In genomic region chr9:129498451-129499376, GRCh38 we compare ENCODE assay signal across 10 cellular contexts.
A peak's percentile ranks its signal among the peaks of the same experiment; 100 is the strongest.
DNase-seq lines count a peak whose midpoint lies in the region; ATAC-seq and TF ChIP-seq lines count a peak whose summit lies in the region.
"Had no signal": no experiment of that assay in that cellular context is flagged by ENCODE, and none has a peak within 500 bp of the region (broad histone marks: within the 10 kb centered on the region; RNA-seq: fewer than 3 reads in every experiment).

No MANE protein-coding gene starts in this region.

- peak overlapping the region; percentile 75 for H2BK5ac ChIP-seq in mesenchymal stem cell (ENCODE audit: low read depth, low read length, poor library complexity, severe bottlenecking)

- H2BK12ac ChIP-seq in mesenchymal stem cell (ENCODE audit: low read length in 2 of 2) = peak overlapping the region; percentile 44 to 88

- ATAC-seq in central memory CD8-positive, alpha-beta T cell (replicated peaks; ENCODE audit: extremely low read depth, poor library complexity, severe bottlenecking) = no peak

- H2BK120ac ChIP-seq in mesenchymal stem cell (ENCODE audit: low read depth, low read length) = peak overlapping the region; percentile 86

- H3K14ac ChIP-seq in mesenchymal stem cell (ENCODE audit: low read length in 2 of 2) = peak overlapping the region in 1 of 2 experiments; percentile 64

- peaks cover 8% of the 10 kb centered on the region for H3K79me1 ChIP-seq in mesenchymal stem cell (replicated peaks; ENCODE audit: low read length, poor library complexity, severe bottlenecking)

- H3K9me3 ChIP-seq in mesenchymal stem cell (ENCODE audit: control insufficient read depth, low read length) = no peaks in the 10 kb centered on the region
- H3K9me3 ChIP-seq in suprapubic skin = no peaks in the 10 kb centered on the region

- WGBS in mesenchymal stem cell = 83% methylated on average over 6 of the region's 7 CpGs
- WGBS in suprapubic skin = 81% methylated on average over 6 of the region's 7 CpGs

- H3K27me3 ChIP-seq in mesenchymal stem cell (ENCODE audit: control insufficient read depth in 1 of 2, insufficient read depth in 1 of 2, low read length in 2 of 2) (no peaks in the 10 kb centered on the region), suprapubic skin (no peaks in the 10 kb centered on the region)

- peak overlapping the region; percentile 94 for H3K27ac ChIP-seq in mesenchymal stem cell (ENCODE audit: low read length, poor library complexity, severe bottlenecking)
- peak overlapping the region; percentile 98 for H3K27ac ChIP-seq in suprapubic skin

- peaks cover 2% of the 10 kb centered on the region for H3K27me3 Mint-ChIP-seq in HFFc6 (ENCODE audit: insufficient read depth)
- H3K27me3 Mint-ChIP-seq in central memory CD8-positive, alpha-beta T cell = no peaks in the 10 kb centered on the region
- peaks cover 16% of the 10 kb centered on the region for H3K27me3 Mint-ChIP-seq in activated naive CD4-positive, alpha-beta T cell treated with anti-CD3 and anti-CD28 coated beads, Interleukin-2, amount 10 ng/mL, durations not matched to agents 7 days and 5 days

- H3K36me3 Mint-ChIP-seq in HFFc6 (ENCODE audit: low read depth) = peaks cover 21% of the 10 kb centered on the region
- peaks cover 18% of the 10 kb centered on the region for H3K36me3 Mint-ChIP-seq in central memory CD8-positive, alpha-beta T cell (ENCODE audit: insufficient read depth)
- peaks cover 1% of the 10 kb centered on the region for H3K36me3 Mint-ChIP-seq in activated naive CD4-positive, alpha-beta T cell treated with anti-CD3 and anti-CD28 coated beads, Interleukin-2, amount 10 ng/mL, durations not matched to agents 7 days and 5 days

- peak overlapping the region in 1 of 2 experiments; percentile 34 for H3K23ac ChIP-seq in mesenchymal stem cell (ENCODE audit: low read length in 2 of 2)

- H4K8ac ChIP-seq in mesenchymal stem cell (ENCODE audit: low read length) = peak overlapping the region; percentile 57

- peaks cover 67% of the 10 kb centered on the region for H3K4me1 ChIP-seq in mesenchymal stem cell (ENCODE audit: control insufficient read depth, insufficient read depth, low read depth, low read length)
- peaks cover 67% of the 10 kb centered on the region for H3K4me1 ChIP-seq in suprapubic skin

- TF ChIP-seq POLR2A in suprapubic skin (IDR thresholded peaks at IDR 0.05) = no peak

- DNase-seq in HFFc6 = no peak
- DNase-seq in central memory CD8-positive, alpha-beta T cell (ENCODE audit: low spot score in 2 of 2) = no peak
- DNase-seq in mesenchymal stem cell = peak; percentile 23
- peak in 1 of 2 donors; percentile 66 for DNase-seq in suprapubic skin (ENCODE audit: low spot score in 2 of 2)
- DNase-seq in activated CD8-positive, alpha-beta memory T cell treated with anti-CD3 and anti-CD28 coated beads for 24 hours = no peak
- DNase-seq in DMS114 treated with DMSO at 0.1 percent for 48 hours (lab: John Stamatoyannopoulos, UW; ENCODE audit: unreplicated experiment) = no peak
- DNase-seq in activated effector memory CD4-positive, alpha-beta T cell treated with anti-CD3 and anti-CD28 coated beads, Interleukin-2, amount 50 U/mL, for 16 hours = no peak
- no peak for DNase-seq in activated naive CD4-positive, alpha-beta T cell treated with anti-CD3 and anti-CD28 coated beads, Interleukin-2, amount 10 ng/mL, durations not matched to agents 7 days and 5 days
- DNase-seq: effector CD8-positive, alpha-beta T cell; GDM1 had no signal

- H4K91ac ChIP-seq in mesenchymal stem cell (ENCODE audit: low read length) = peak overlapping the region; percentile 95

- peak overlapping the region; percentile 84 to 96 for H3K18ac ChIP-seq in mesenchymal stem cell (ENCODE audit: low read depth in 1 of 2, low read length in 2 of 2)

- no peak for TF ChIP-seq EP300 in suprapubic skin (IDR thresholded peaks at IDR 0.05)

- peaks cover 86% of the 10 kb centered on the region for H3K4me1 Mint-ChIP-seq in HFFc6 (ENCODE audit: low read depth)
- H3K4me1 Mint-ChIP-seq in central memory CD8-positive, alpha-beta T cell = peaks cover 13% of the 10 kb centered on the region
- peaks cover 22% of the 10 kb centered on the region for H3K4me1 Mint-ChIP-seq in activated naive CD4-positive, alpha-beta T cell treated with anti-CD3 and anti-CD28 coated beads, Interleukin-2, amount 10 ng/mL, durations not matched to agents 7 days and 5 days

- peak overlapping the region in 1 of 2 experiments; percentile 79 for H3K4me3 ChIP-seq in mesenchymal stem cell (ENCODE audit: insufficient read depth in 1 of 2, low read depth in 1 of 2, low read length in 2 of 2)
- H3K4me3 ChIP-seq in suprapubic skin = peak overlapping the region; percentile 58

- peak overlapping the region; percentile 85 to 96 for H3K4ac ChIP-seq in mesenchymal stem cell (ENCODE audit: low read depth in 1 of 2, low read length in 2 of 2)

- peak overlapping the region; percentile 97 for H3K27ac Mint-ChIP-seq in HFFc6
- H3K27ac Mint-ChIP-seq in central memory CD8-positive, alpha-beta T cell (ENCODE audit: low read depth) = peak overlapping the region; percentile 26
- no peak overlapping the region for H3K27ac Mint-ChIP-seq in activated naive CD4-positive, alpha-beta T cell treated with anti-CD3 and anti-CD28 coated beads, Interleukin-2, amount 10 ng/mL, durations not matched to agents 7 days and 5 days

- H3K9me3 Mint-ChIP-seq in HFFc6 = no peaks in the 10 kb centered on the region
- no peaks in the 10 kb centered on the region for H3K9me3 Mint-ChIP-seq in central memory CD8-positive, alpha-beta T cell
- no peaks in the 10 kb centered on the region for H3K9me3 Mint-ChIP-seq in activated naive CD4-positive, alpha-beta T cell treated with anti-CD3 and anti-CD28 coated beads, Interleukin-2, amount 10 ng/mL, durations not matched to agents 7 days and 5 days

- H2AFZ ChIP-seq in mesenchymal stem cell (ENCODE audit: low read depth, low read length) = no peak overlapping the region

- TF ChIP-seq CTCF in HFFc6 (IDR thresholded peaks at IDR 0.05) (no peak), suprapubic skin (IDR thresholded peaks at IDR 0.05) (no peak)

- CTCF ChIA-PET in activated naive CD4-positive, alpha-beta T cell treated with anti-CD3 and anti-CD28 coated beads, Interleukin-2, amount 10 ng/mL, durations not matched to agents 7 days and 5 days (lab: Charles Lee) = no interaction called here

- H3K9ac ChIP-seq in mesenchymal stem cell (ENCODE audit: low read length) = peak overlapping the region; percentile 92

- H3K36me3 ChIP-seq in mesenchymal stem cell (ENCODE audit: control insufficient read depth in 1 of 2, insufficient read depth in 2 of 2, low read depth in 1 of 2, low read length in 2 of 2) = peaks cover 15% of the 10 kb centered on the region in 2 experiments
- H3K36me3 ChIP-seq in suprapubic skin = peaks cover 14% of the 10 kb centered on the region

- peak overlapping the region; percentile 60 for H2BK15ac ChIP-seq in mesenchymal stem cell (ENCODE audit: low read depth, poor library complexity, severe bottlenecking)

- peak overlapping the region; percentile 16 for H2AK5ac ChIP-seq in mesenchymal stem cell (ENCODE audit: low read length, severe bottlenecking)

- no peak overlapping the region for H3K4me2 ChIP-seq in mesenchymal stem cell (ENCODE audit: low read length, poor library complexity, severe bottlenecking)

- H3K4me3 Mint-ChIP-seq in HFFc6 = peak overlapping the region; percentile 91
- no peak overlapping the region for H3K4me3 Mint-ChIP-seq in central memory CD8-positive, alpha-beta T cell
- H3K4me3 Mint-ChIP-seq in activated naive CD4-positive, alpha-beta T cell treated with anti-CD3 and anti-CD28 coated beads, Interleukin-2, amount 10 ng/mL, durations not matched to agents 7 days and 5 days = no peak overlapping the region
